16 cellular contexts compared by ENCODE assay signal in genomic region chr9:137172907-137173794, GRCh38. TPM values are rescaled to one million over a fixed set of nuclear protein-coding genes. Genes with fewer than 3 reads are reported as not detected.
DNase-seq lines count a peak whose midpoint lies in the region; ATAC-seq, FAIRE-seq and TF ChIP-seq lines count a peak whose summit lies in the region.
"Had no signal": no experiment of that assay in that cellular context is flagged by ENCODE, and none has a peak within 500 bp of the region (broad histone marks: within the 10 kb centered on the region; RNA-seq: fewer than 3 reads in every experiment).

No MANE protein-coding gene starts in this region.

- peaks cover 6% of the 10 kb centered on the region; the same call in 1 of the 2 replicates for H3K27me3 ChIP-seq in SJCRH30
- peaks cover 22% of the 10 kb centered on the region for H3K27me3 ChIP-seq in osteoblast (ENCODE audit: insufficient read depth, low read length)
- no peaks in the 10 kb centered on the region for H3K27me3 ChIP-seq in pancreas

- H2AFZ ChIP-seq in osteoblast (ENCODE audit: low read length) = no peak overlapping the region

- peaks cover 40% of the 10 kb centered on the region for H3K4me1 ChIP-seq in SJCRH30
- H3K4me1 ChIP-seq in osteoblast (ENCODE audit: insufficient read depth, low read length) = no peaks in the 10 kb centered on the region
- H3K4me1 ChIP-seq in pancreas = peaks cover 6 to 11% (median 7%) of the 10 kb centered on the region in 3 donors

- no peak for TF ChIP-seq RAD21 in Ishikawa (IDR thresholded peaks at IDR 0.05; ENCODE audit: low read depth)

- H3K9me3 ChIP-seq in SJCRH30 (replicated peaks) (no peaks in the 10 kb centered on the region), osteoblast (ENCODE audit: low read depth, low read length) (no peaks in the 10 kb centered on the region), pancreas (no peaks in the 10 kb centered on the region)
- H3K9me3 ChIP-seq: adrenal gland had no signal

- peaks cover 4% of the 10 kb centered on the region for H4K20me1 ChIP-seq in osteoblast (ENCODE audit: insufficient read depth, low read length)

- intact Hi-C loops in pancreas (cut with DNase I) = no loop called here

- H3K4me3 ChIP-seq in SJCRH30 (0 out of 2 replicates have a peak overlapping the region, but pooled peaks have one; percentile 0), osteoblast (ENCODE audit: insufficient read depth, low read length) (no peak overlapping the region), pancreas (no peak overlapping the region)
- H3K4me3 ChIP-seq: adrenal gland, GM12878, SK-N-MC had no signal

- no peaks in the 10 kb centered on the region for H3K79me2 ChIP-seq in osteoblast (ENCODE audit: insufficient read depth, low read length)

- TF ChIP-seq EP300 in Ishikawa (IDR thresholded peaks at IDR 0.05; ENCODE audit: borderline replicate concordance) = no peak

- in situ Hi-C loops in G401 (cut with HindIII; ENCODE audit: low sequenced_read_pairs) = loop anchor here (25.0 kb wide), 1 partner anchor 236 kb away; the partner anchor contains the start of genes C8G and FBXW5

- H3K27ac ChIP-seq in SJCRH30 = peak overlapping the region; percentile 79
- H3K27ac ChIP-seq in osteoblast (ENCODE audit: low read depth, low read length) = no peak overlapping the region
- H3K27ac ChIP-seq in pancreas = no peak overlapping the region
- H3K27ac ChIP-seq: adrenal gland, SK-N-MC had no signal

- 62 to 65% methylated on average over 21 of the region's 21 CpGs for WGBS in pancreas, 2 donors

- no peak for ATAC-seq in pancreas
- ATAC-seq: activated CD8-positive, alpha-beta T cell treated with anti-CD3 and anti-CD28 coated beads for 36 hours; GM12878; stimulated activated naive CD8-positive, alpha-beta T cell treated with anti-CD3 and anti-CD28 coated beads, Interleukin-15, Interleukin-2, amounts not matched to agents 100 U/mL and 50 U/mL, for 24 hours had no signal

- FAIRE-seq in pancreas (lab: Jason Lieb, UNC) = no peak
- FAIRE-seq: GM12878, keratinocyte, urothelium cell line had no signal

- H3K36me3 ChIP-seq in SJCRH30 = peaks cover 6% of the 10 kb centered on the region
- no peaks in the 10 kb centered on the region for H3K36me3 ChIP-seq in osteoblast (ENCODE audit: insufficient read depth, low read length)
- H3K36me3 ChIP-seq in pancreas = no peaks in the 10 kb centered on the region
- H3K36me3 ChIP-seq: adrenal gland had no signal

- peak; percentile 54 for DNase-seq in G401 (ENCODE audit: low spot score)
- peak; percentile 95 to 96 for DNase-seq in SJCRH30
- DNase-seq in osteoblast (ENCODE audit: insufficient read length, low spot score, missing footprints) = peak; percentile 95
- DNase-seq in pancreas = no peak
- no peak for DNase-seq in glomerular visceral epithelial cell (ENCODE audit: extremely low spot score)
- no peak for DNase-seq in NCI-H748 treated with DMSO at 0.1 percent for 48 hours (lab: John Stamatoyannopoulos, UW)
- DNase-seq: activated CD8-positive, alpha-beta T cell treated with anti-CD3 and anti-CD28 coated beads for 36 hours; adrenal gland; cerebellar nuclear complex; nucleus accumbens; stimulated activated naive CD8-positive, alpha-beta T cell treated with anti-CD3 and anti-CD28 coated beads, Interleukin-15, Interleukin-2, amounts not matched to agents 100 U/mL and 50 U/mL, for 24 hours had no signal

- H3K4me2 ChIP-seq in osteoblast (ENCODE audit: insufficient read depth, low read length) = no peak overlapping the region

- TF ChIP-seq CTCF in osteoblast (IDR thresholded peaks at IDR 0.05; ENCODE audit: extremely low read depth, low read depth, low read length) (no peak), pancreas (IDR thresholded peaks at IDR 0.05) (no peak)

TF ChIP-seq in Ishikawa, 13 proteins besides CTCF, POLR2A, EP300 and RAD21:
- TF ChIP-seq USF1 (IDR thresholded peaks at IDR 0.05) (no peak), TAF1 (IDR thresholded peaks at IDR 0.05; ENCODE audit: low read depth) (peak; percentile 26; the same call in 1 of the 2 replicates)

RNA-seq across cellular contexts. Expression of gene TMEM210, which starts 1.3 kb away (rescaled TPM):
- total RNA-seq in G401 (2014; rRNA removed; shearing (Covaris generic)) = not detected in 2 replicates
- not detected in 2 replicates for total RNA-seq in SJCRH30 (2014; rRNA removed; shearing (Covaris generic))
- total RNA-seq in osteoblast = not detected in 2 replicates
- not detected for total RNA-seq in pancreas
- polyA plus RNA-seq in pancreas = not detected
- total RNA-seq: activated CD8-positive, alpha-beta T cell treated with anti-CD3 and anti-CD28 coated beads for 36 hours; adrenal gland; GM12878 had no signal
- polyA plus RNA-seq: adrenal gland, GM12878, keratinocyte had no signal

RNA-seq across cellular contexts. Expression of gene LRRC26, which starts 3.3 kb away (rescaled TPM):
- total RNA-seq in G401 (2014; rRNA removed; shearing (Covaris generic)) = 1.3 TPM in 1 of 2 replicates, not detected in the other
- 0.24 and 0.53 TPM in 2 replicates for total RNA-seq in SJCRH30 (2014; rRNA removed; shearing (Covaris generic))
- total RNA-seq in osteoblast (not detected in 2 replicates), pancreas (under 1 TPM; 0.28 to 0.90 (median 0.49) TPM)
- not detected for polyA plus RNA-seq in pancreas
- total RNA-seq: activated CD8-positive, alpha-beta T cell treated with anti-CD3 and anti-CD28 coated beads for 36 hours; adrenal gland had no signal
- polyA plus RNA-seq: adrenal gland, keratinocyte had no signal

RNA-seq across cellular contexts. Expression of gene ANAPC2, which starts 15.2 kb away (rescaled TPM):
- 58.8 and 63.6 TPM in 2 replicates for total RNA-seq in G401 (2014; rRNA removed; shearing (Covaris generic))
- total RNA-seq in SJCRH30 (2014; rRNA removed; shearing (Covaris generic)) = 29.7 and 38.7 TPM in 2 replicates
- total RNA-seq in osteoblast = 26.2 and 32.9 TPM in 2 replicates
- 10 to 100 TPM; 22.2 to 39.4 (median 31.5) TPM for total RNA-seq in pancreas
- 100 to 1,000 TPM in 1 of 2 donors, 10 to 100 TPM in 1; 99.9 to 122 TPM for polyA plus RNA-seq in pancreas

RNA-seq across cellular contexts. Expression of gene SSNA1, which starts 15.3 kb away (rescaled TPM):
- 95.8 and 122 TPM in 2 replicates for total RNA-seq in G401 (2014; rRNA removed; shearing (Covaris generic))
- 73.0 and 88.1 TPM in 2 replicates for total RNA-seq in SJCRH30 (2014; rRNA removed; shearing (Covaris generic))
- total RNA-seq in osteoblast = 52.5 and 59.7 TPM in 2 replicates
- 10 to 100 TPM; 30.8 to 45.2 (median 38.3) TPM for total RNA-seq in pancreas
- polyA plus RNA-seq in pancreas = 10 to 100 TPM; 67.4 to 81.0 TPM

RNA-seq across cellular contexts. Expression of gene TPRN, which starts 27.4 kb away (rescaled TPM):
- total RNA-seq in G401 (2014; rRNA removed; shearing (Covaris generic)) = 17.6 and 25.7 TPM in 2 replicates
- 14.0 and 14.8 TPM in 2 replicates for total RNA-seq in SJCRH30 (2014; rRNA removed; shearing (Covaris generic))
- 9.7 and 10.5 TPM in 2 replicates for total RNA-seq in osteoblast
- total RNA-seq in pancreas = 100 to 1,000 TPM in 1 of 6 donors, 10 to 100 TPM in 5; 50.3 to 110 (median 74.8) TPM
- 10 to 100 TPM; 48.7 to 66.5 TPM for polyA plus RNA-seq in pancreas

Comparison
In these comparisons a context has a peak if more than half of its experiments do, and no peak if none do; other contexts are left out.
1. DNase-seq: peak in G401 (single experiment), SJCRH30 (2 of 2) and osteoblast (single experiment); none in pancreas (0 of 6), glomerular visceral epithelial cell (single experiment) and NCI-H748 treated with DMSO at 0.1 percent for 48 hours (single experiment).